In genomic region chr3:114519415-114519814, GRCh38 we compare ENCODE assay signal across 10 cellular contexts.
DNase-seq lines count a peak whose midpoint lies in the region; ATAC-seq, FAIRE-seq and TF ChIP-seq lines count a peak whose summit lies in the region.
"Had no signal": no experiment of that assay in that cellular context is flagged by ENCODE, and none has a peak within 500 bp of the region (broad histone marks: within the 10 kb centered on the region; RNA-seq: fewer than 3 reads in every experiment).

No MANE protein-coding gene starts in this region.

- H3K9me3 Mint-ChIP-seq in WTC11, result no peaks in the 10 kb centered on the region
- H3K9me3 Mint-ChIP-seq: stimulated activated naive CD8-positive, alpha-beta T cell treated with anti-CD3 and anti-CD28 coated beads, Interleukin-15, Interleukin-2, amounts not matched to agents 100 ng/mL and 50 ng/mL, for 24 hours had no signal

- no peaks in the 10 kb centered on the region for H3K9me3 ChIP-seq in keratinocyte (ENCODE audit: control insufficient read depth, low read depth, low read length)

- POLR2A ChIA-PET in WTC11 (lab: Charles Lee), result no interaction called here

- H3K9ac ChIP-seq in keratinocyte (ENCODE audit: control insufficient read depth, extremely low read depth, insufficient read depth, low read length), result no peak overlapping the region

- peak; percentile 9 for FAIRE-seq in keratinocyte (lab: Jason Lieb, UNC)
- FAIRE-seq in frontal cortex (lab: Jason Lieb, UNC), result no peak
- FAIRE-seq: endometrium had no signal

- no peaks in the 10 kb centered on the region for H3K79me2 ChIP-seq in keratinocyte (ENCODE audit: control insufficient read depth, insufficient read depth, low read length)

- H3K4me1 ChIP-seq in keratinocyte (ENCODE audit: control insufficient read depth, extremely low read depth, insufficient read depth, low read length), result peaks cover 2% of the 10 kb centered on the region

- no peak overlapping the region for H3K4me3 ChIP-seq in keratinocyte (ENCODE audit: control insufficient read depth in 2 of 3, extremely low read depth in 1 of 3, insufficient read depth in 2 of 3, low read depth in 1 of 3, low read length in 3 of 3)

- ATAC-seq in HG02759 (IDR thresholded peaks at IDR 0.05; ENCODE audit: unreplicated experiment), result peak; percentile 88
- peak; percentile 95 for ATAC-seq in WTC11
- ATAC-seq in HG02970 (IDR thresholded peaks at IDR 0.05; ENCODE audit: low FRiP score, unreplicated experiment), result no peak

- dilution Hi-C loops in keratinocyte (cut with MboI; ENCODE audit: extremely low pct_ligation_motif_present, low sequenced_read_pairs), result no loop called here

- no peak for TF ChIP-seq CTCF in GM13977 (IDR thresholded peaks at IDR 0.05; ENCODE audit: extremely low read depth, insufficient read depth, missing control alignments)
- TF ChIP-seq CTCF in WTC11 (IDR thresholded peaks at IDR 0.05), result no peak
- TF ChIP-seq CTCF in keratinocyte (optimal IDR thresholded peaks at IDR 0.05 in 1 of 3, IDR thresholded peaks at IDR 0.05 in 1 of 3, conservative IDR thresholded peaks at IDR 0.05 in 1 of 3; ENCODE audit: extremely low read depth in 1 of 3, insufficient read depth in 2 of 3, low read length in 3 of 3), result no peak

- no peaks in the 10 kb centered on the region for H3K27me3 ChIP-seq in keratinocyte (ENCODE audit: control insufficient read depth, extremely low read depth, insufficient read depth, low read length)

- H3K9me1 ChIP-seq in keratinocyte (ENCODE audit: control insufficient read depth, extremely low read depth, insufficient read depth, low read length), result no peaks in the 10 kb centered on the region

- H3K36me3 ChIP-seq in keratinocyte (ENCODE audit: control insufficient read depth in 2 of 2, extremely low read depth in 1 of 2, insufficient read depth in 2 of 2, low read length in 2 of 2), result no peaks in the 10 kb centered on the region

- no peak overlapping the region for H3K27ac ChIP-seq in keratinocyte (ENCODE audit: control insufficient read depth, insufficient read depth, low read length)

- peaks cover 13% of the 10 kb centered on the region for H3K4me1 Mint-ChIP-seq in WTC11

- in situ Hi-C loops in GM13977 (cut with MboI; ENCODE audit: low pct_unique_long_range_greater_than_20kb, low sequenced_read_pairs, unreplicated experiment), result no loop called here

- H3K4me2 ChIP-seq in keratinocyte (ENCODE audit: control insufficient read depth, extremely low read depth, insufficient read depth, low read depth, low read length), result no peak overlapping the region

- H3K27ac Mint-ChIP-seq in WTC11, result no peak overlapping the region
- H3K27ac Mint-ChIP-seq: stimulated activated naive CD8-positive, alpha-beta T cell treated with anti-CD3 and anti-CD28 coated beads, Interleukin-15, Interleukin-2, amounts not matched to agents 100 ng/mL and 50 ng/mL, for 24 hours had no signal

- no peaks in the 10 kb centered on the region for H3K27me3 Mint-ChIP-seq in WTC11 (ENCODE audit: low read depth)
- H3K27me3 Mint-ChIP-seq: stimulated activated naive CD8-positive, alpha-beta T cell treated with anti-CD3 and anti-CD28 coated beads, Interleukin-15, Interleukin-2, amounts not matched to agents 100 ng/mL and 50 ng/mL, for 24 hours had no signal

- H3K4me3 Mint-ChIP-seq in WTC11, result no peak overlapping the region
- H3K4me3 Mint-ChIP-seq: stimulated activated naive CD8-positive, alpha-beta T cell treated with anti-CD3 and anti-CD28 coated beads, Interleukin-15, Interleukin-2, amounts not matched to agents 100 ng/mL and 50 ng/mL, for 24 hours had no signal

- CTCF ChIA-PET in WTC11 (lab: Charles Lee), result no interaction called here

- H4K20me1 ChIP-seq in keratinocyte (ENCODE audit: control insufficient read depth, extremely low read depth, insufficient read depth, low read length), result no peaks in the 10 kb centered on the region

- no peaks in the 10 kb centered on the region for H3K36me3 Mint-ChIP-seq in WTC11

- DNase-seq in GM13977 (ENCODE audit: low spot score) (peak; percentile 14), WTC11 (ENCODE audit: low spot score) (peak; percentile 17), keratinocyte (ENCODE audit: low read depth, low spot score) (no peak), NCI-H446 treated with DMSO at 0.1 percent for 48 hours (lab: John Stamatoyannopoulos, UW) (no peak), frontal cortex (ENCODE audit: low spot score in 2 of 2) (no peak)
- no peak for DNase-seq in stimulated activated CD4-positive, alpha-beta T cell treated with anti-CD3 and anti-CD28 coated beads, Interleukin-2, amount 100 ng/mL, for 24 hours

- peak overlapping the region; percentile 3 for H2AFZ ChIP-seq in keratinocyte (ENCODE audit: control insufficient read depth, low read length)

TF ChIP-seq in WTC11, 78 proteins besides CTCF, POLR2A, EP300 and RAD21:
- TF ChIP-seq ZNF512 (CRISPR knock-in tag; IDR thresholded peaks at IDR 0.05; ENCODE audit: borderline replicate concordance), result no peak
- TF ChIP-seq NR3C1 (CRISPR knock-in tag; conservative IDR thresholded peaks at IDR 0.05; ENCODE audit: low read depth), result no peak
- TF ChIP-seq IRF2 (CRISPR knock-in tag; IDR thresholded peaks at IDR 0.05; ENCODE audit: borderline replicate concordance, low read depth), result no peak
- TF ChIP-seq USF2 (CRISPR knock-in tag; IDR thresholded peaks at IDR 0.05), result no peak
- no peak for TF ChIP-seq NR2C2 (CRISPR knock-in tag; IDR thresholded peaks at IDR 0.05)
- no peak for TF ChIP-seq ERG (CRISPR knock-in tag; IDR thresholded peaks at IDR 0.05)
- TF ChIP-seq E2F1 (CRISPR knock-in tag; IDR thresholded peaks at IDR 0.05), result no peak
- no peak for TF ChIP-seq ZNF263 (CRISPR knock-in tag; IDR thresholded peaks at IDR 0.05; ENCODE audit: low read depth)

Comparison
In these comparisons a context has a peak if more than half of its experiments do, and no peak if none do; other contexts are left out.
1. DNase-seq: peak in GM13977 (single experiment) and WTC11 (single experiment); none in keratinocyte (single experiment), stimulated activated CD4-positive, alpha-beta T cell treated with anti-CD3 and anti-CD28 coated beads, Interleukin-2, amount 100 ng/mL, for 24 hours (0 of 2), NCI-H446 treated with DMSO at 0.1 percent for 48 hours (single experiment) and frontal cortex (0 of 2).